ENCODE assay signal across 19 cellular contexts in genomic region chr10:28489201-28489600, GRCh38.
"Had no signal": no experiment of that assay in that cellular context is flagged by ENCODE, and none has a peak within 500 bp of the region (broad histone marks: within the 10 kb centered on the region; RNA-seq: fewer than 3 reads in every experiment).

No MANE protein-coding gene starts in this region.

- H3K4me2 ChIP-seq: KMS-11 had no signal

- ATAC-seq: HepG2, SK-N-SH treated with all-trans-retinoic acid at 6 μM for 48 hours had no signal

- H3K27ac ChIP-seq: KMS-11 had no signal

- DNase-seq: IMR-90, Kasumi-1, MM.1S, NCI-H1092 treated with DMSO at 0.1 percent for 48 hours, NCI-H1436, NCI-H187, NCI-H2029, NCI-H2081 treated with DMSO at 0.1 percent for 48 hours, NCI-H2227 treated with DMSO at 0.1 percent for 48 hours, NCI-H510A, NCI-H524 treated with DMSO at 0.1 percent for 48 hours, NCI-H69, NCI-H774, RPMI8226, SHP77, T-helper 1 cell had no signal

- H3K9ac ChIP-seq: KMS-11 had no signal
